ENCODE assay signal across 8 cellular contexts in genomic region chr17:78759203-78759968, GRCh38. TPM values are rescaled to one million over a fixed set of nuclear protein-coding genes. Genes with fewer than 3 reads are reported as not detected.
DNase-seq lines count a peak whose midpoint lies in the region; ATAC-seq lines count a peak whose summit lies in the region.

No MANE protein-coding gene starts in this region.

- ATAC-seq in GM18861 (IDR thresholded peaks at IDR 0.05; ENCODE audit: unreplicated experiment) (peak; percentile 78), aorta (ENCODE audit: low FRiP score) (peak; percentile 38)

- H3K4me3 ChIP-seq in Jurkat, Clone E6-1 (ENCODE audit: low read length): peak overlapping the region; percentile 30
- H3K4me3 ChIP-seq in aorta (ENCODE audit: low read length in 2 of 2): no peak overlapping the region

- WGBS in aorta, 2 donors: 74 to 76% methylated on average over 11 of the region's 11 CpGs

- no peak overlapping the region for H3K27ac ChIP-seq in aorta (ENCODE audit: low read depth in 1 of 2, low read length in 2 of 2)

- peak; percentile 97 for DNase-seq in Jurkat, Clone E6-1 (ENCODE audit: low read depth, low spot score)
- DNase-seq in SIG-M5 treated with dmso at 0.1 percent for 504 hours (lab: John Stamatoyannopoulos, UW; ENCODE audit: unreplicated experiment) (peak; percentile 55), amniotic epithelial cell (ENCODE audit: low read depth) (peak; percentile 90), lung microvascular endothelial cell (ENCODE audit: low read depth in 2 of 2) (peak; percentile 56 to 83), aorta (peak in 1 of 2 donors; percentile 81), LoVo (ENCODE audit: low spot score) (no peak), RKO (ENCODE audit: low spot score) (no peak)

- no peaks in the 10 kb centered on the region for H3K27me3 ChIP-seq in aorta (ENCODE audit: control insufficient read depth in 1 of 2, insufficient read depth in 2 of 2, low read length in 1 of 2)

- no peaks in the 10 kb centered on the region for H3K36me3 ChIP-seq in aorta (ENCODE audit: control insufficient read depth in 1 of 2, insufficient read depth in 2 of 2, low read length in 1 of 2)

- H3K4me1 ChIP-seq in aorta (ENCODE audit: control insufficient read depth in 1 of 2, insufficient read depth in 2 of 2, low read length in 2 of 2): no peaks in the 10 kb centered on the region

- no peaks in the 10 kb centered on the region for H3K9me3 ChIP-seq in aorta (ENCODE audit: control insufficient read depth, low read length)

- intact Hi-C loops in aorta (cut with DNase I): no loop called here

RNA-seq across cellular contexts. Expression of gene CYTH1, which starts 22.7 kb away (rescaled TPM):
- polyA plus RNA-seq in Jurkat, Clone E6-1 (2012; ENCODE audit: insufficient read depth, insufficient read length): 99.1 TPM
- total RNA-seq in lung microvascular endothelial cell (16.3 and 20.8 TPM in 2 replicates), aorta (10 to 100 TPM; 45.0 to 66.8 TPM)
- 10 to 100 TPM; 20.3 to 20.4 TPM for polyA plus RNA-seq in aorta

Comparison
In these comparisons a context has a peak if more than half of its experiments do, and no peak if none do; other contexts are left out.
1. DNase-seq: peak in Jurkat, Clone E6-1 (single experiment), SIG-M5 treated with dmso at 0.1 percent for 504 hours (single experiment), amniotic epithelial cell (single experiment) and lung microvascular endothelial cell (2 of 2); none in LoVo (single experiment) and RKO (single experiment).